Comparison of ENCODE assay signal across 14 cellular contexts in the genomic region with DNA sequence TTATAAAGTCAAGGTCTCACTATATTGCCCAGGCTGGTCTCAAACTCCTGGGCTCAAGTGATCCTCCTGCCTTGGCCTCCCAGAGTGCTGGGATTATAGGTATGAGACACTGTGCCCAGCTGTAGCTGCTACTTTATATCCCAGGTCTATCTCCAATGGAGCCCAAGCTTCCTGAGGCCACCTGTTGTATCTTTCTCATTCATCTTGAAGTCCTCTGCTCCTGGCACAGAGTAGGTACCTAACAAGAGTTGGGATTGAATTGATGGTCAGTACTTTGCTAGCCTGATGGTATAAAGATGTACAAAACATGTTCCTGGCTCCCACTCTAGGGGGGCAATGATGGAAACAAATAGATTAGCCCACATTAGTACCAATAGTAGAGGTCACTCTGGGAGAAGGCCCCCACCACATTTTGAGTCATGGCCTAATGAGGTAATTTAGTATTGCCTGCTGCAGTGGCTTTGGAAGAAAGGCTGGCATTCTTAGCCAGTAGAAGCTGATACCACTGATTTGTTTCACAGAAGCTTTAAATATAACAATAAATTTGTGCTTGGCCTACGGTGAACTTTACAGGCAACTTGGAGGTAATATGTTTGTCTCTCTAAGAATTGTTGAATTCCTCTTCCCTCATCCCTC. TPM values are rescaled to one million over a fixed set of nuclear protein-coding genes. Genes with fewer than 3 reads are reported as not detected.
DNase-seq lines count a peak whose midpoint lies in the region; ATAC-seq and TF ChIP-seq lines count a peak whose summit lies in the region.
"Had no signal": no experiment of that assay in that cellular context is flagged by ENCODE, and none has a peak within 500 bp of the region (broad histone marks: within the 10 kb centered on the region; RNA-seq: fewer than 3 reads in every experiment).

No MANE protein-coding gene starts in this region.

- H3K4me1 ChIP-seq in BLaER1 treated with 17β-estradiol and CSF1 and Interleukin-3, amounts not matched to agents 10 nM and 100 nM = peaks cover 85 to 96% (median 90%) of the 10 kb centered on the region in 10 experiments
- H3K4me1 ChIP-seq in body of pancreas = peaks cover 32% of the 10 kb centered on the region

- peak overlapping the region in 6 of 11 experiments; percentile 63 to 92 (median 87); a peak in 12 of 22 replicates for H3K27ac ChIP-seq in BLaER1 treated with 17β-estradiol and CSF1 and Interleukin-3, amounts not matched to agents 10 nM and 100 nM
- H3K27ac ChIP-seq in body of pancreas = no peak overlapping the region

- peak overlapping the region in 7 of 11 experiments; percentile 0 to 81 (median 72); a peak in 10 of 22 replicates for H3K9ac ChIP-seq in BLaER1 treated with 17β-estradiol and CSF1 and Interleukin-3, amounts not matched to agents 10 nM and 100 nM

- H3K9me3 ChIP-seq in BLaER1 treated with 17β-estradiol and CSF1 and Interleukin-3, amounts not matched to agents 10 nM and 100 nM (replicated peaks in 1 of 11) = no peaks in the 10 kb centered on the region
- no peaks in the 10 kb centered on the region for H3K9me3 ChIP-seq in body of pancreas
- H3K9me3 ChIP-seq: mucosa of descending colon had no signal

- ATAC-seq in activated naive CD8-positive, alpha-beta T cell treated with anti-CD3 and anti-CD28 coated beads, Interleukin-2, amount 10 ng/mL, durations not matched to agents 7 days and 5 days (ENCODE audit: low read depth) = no peak
- ATAC-seq in naive thymus-derived CD8-positive, alpha-beta T cell = no peak
- ATAC-seq in HG03139 (IDR thresholded peaks at IDR 0.05; ENCODE audit: unreplicated experiment) (no peak), HG02840 (IDR thresholded peaks at IDR 0.05; ENCODE audit: low FRiP score, unreplicated experiment) (no peak), body of pancreas (no peak)
- ATAC-seq: esophagus mucosa, HepG2 had no signal

- H3K4me1 Mint-ChIP-seq in HFFc6 (ENCODE audit: low read depth) = peaks cover 88% of the 10 kb centered on the region
- H3K4me1 Mint-ChIP-seq in activated naive CD8-positive, alpha-beta T cell treated with anti-CD3 and anti-CD28 coated beads, Interleukin-2, amount 10 ng/mL, durations not matched to agents 7 days and 5 days = peaks cover 83% of the 10 kb centered on the region
- peaks cover 54 to 100% (median 94%) of the 10 kb centered on the region in 4 donors for H3K4me1 Mint-ChIP-seq in naive thymus-derived CD8-positive, alpha-beta T cell

- no peaks in the 10 kb centered on the region for H3K27me3 ChIP-seq in BLaER1 treated with 17β-estradiol and CSF1 and Interleukin-3, amounts not matched to agents 10 nM and 100 nM
- no peaks in the 10 kb centered on the region for H3K27me3 ChIP-seq in body of pancreas

- peaks cover 16 to 100% (median 94%) of the 10 kb centered on the region in 11 experiments; a peak in 20 of 22 replicates for H4K20me1 ChIP-seq in BLaER1 treated with 17β-estradiol and CSF1 and Interleukin-3, amounts not matched to agents 10 nM and 100 nM

- no peak for TF ChIP-seq POLR2A in body of pancreas (IDR thresholded peaks at IDR 0.05)

- H3K36me3 ChIP-seq in BLaER1 treated with 17β-estradiol and CSF1 and Interleukin-3, amounts not matched to agents 10 nM and 100 nM = peaks cover 0 to 21% (median 13%) of the 10 kb centered on the region in 11 experiments; a peak in 9 of 22 replicates
- H3K36me3 ChIP-seq in body of pancreas (replicated peaks in 1 of 2; ENCODE audit: insufficient read depth in 1 of 2, low read depth in 2 of 2) = no peaks in the 10 kb centered on the region

- no peaks in the 10 kb centered on the region; the same call in 1 of the 2 replicates for H3K27me3 Mint-ChIP-seq in HFFc6 (ENCODE audit: insufficient read depth)
- H3K27me3 Mint-ChIP-seq in activated naive CD8-positive, alpha-beta T cell treated with anti-CD3 and anti-CD28 coated beads, Interleukin-2, amount 10 ng/mL, durations not matched to agents 7 days and 5 days = no peaks in the 10 kb centered on the region
- no peaks in the 10 kb centered on the region for H3K27me3 Mint-ChIP-seq in naive thymus-derived CD8-positive, alpha-beta T cell

- no peak overlapping the region for H3K4me3 Mint-ChIP-seq in HFFc6
- H3K4me3 Mint-ChIP-seq in activated naive CD8-positive, alpha-beta T cell treated with anti-CD3 and anti-CD28 coated beads, Interleukin-2, amount 10 ng/mL, durations not matched to agents 7 days and 5 days = peak overlapping the region; percentile 78
- peak overlapping the region in 9 of 10 donors; percentile 3 to 99 (median 71) for H3K4me3 Mint-ChIP-seq in naive thymus-derived CD8-positive, alpha-beta T cell

- H3K4me3 ChIP-seq in BLaER1 treated with 17β-estradiol and CSF1 and Interleukin-3, amounts not matched to agents 10 nM and 100 nM = peak overlapping the region in 3 of 10 experiments; percentile 0 to 12 (median 2); a peak in 1 of 20 replicates
- no peak overlapping the region for H3K4me3 ChIP-seq in body of pancreas
- H3K4me3 ChIP-seq: mucosa of descending colon had no signal

- intact Hi-C loops in posterior vena cava (cut with DNase I) (no loop called here), body of pancreas (cut with DNase I) (no loop called here)

- H3K36me3 Mint-ChIP-seq in HFFc6 (ENCODE audit: low read depth) = peaks cover 13% of the 10 kb centered on the region
- peaks cover 36% of the 10 kb centered on the region for H3K36me3 Mint-ChIP-seq in activated naive CD8-positive, alpha-beta T cell treated with anti-CD3 and anti-CD28 coated beads, Interleukin-2, amount 10 ng/mL, durations not matched to agents 7 days and 5 days
- peaks cover 0 to 5% (median 0%) of the 10 kb centered on the region in 3 donors for H3K36me3 Mint-ChIP-seq in naive thymus-derived CD8-positive, alpha-beta T cell

- peak overlapping the region; percentile 57 to 97 (median 83) for H3K4me2 ChIP-seq in BLaER1 treated with 17β-estradiol and CSF1 and Interleukin-3, amounts not matched to agents 10 nM and 100 nM

- H3K27ac Mint-ChIP-seq in HFFc6 = peak overlapping the region; percentile 91
- peak overlapping the region; percentile 89 for H3K27ac Mint-ChIP-seq in activated naive CD8-positive, alpha-beta T cell treated with anti-CD3 and anti-CD28 coated beads, Interleukin-2, amount 10 ng/mL, durations not matched to agents 7 days and 5 days
- peak overlapping the region in 9 of 10 donors; percentile 32 to 93 (median 76) for H3K27ac Mint-ChIP-seq in naive thymus-derived CD8-positive, alpha-beta T cell

- DNase-seq in HFFc6 = no peak
- no peak for DNase-seq in activated naive CD8-positive, alpha-beta T cell treated with anti-CD3 and anti-CD28 coated beads, Interleukin-2, amount 10 ng/mL, durations not matched to agents 7 days and 5 days
- DNase-seq in naive thymus-derived CD8-positive, alpha-beta T cell = no peak
- no peak for DNase-seq in posterior vena cava (ENCODE audit: low spot score)
- DNase-seq in body of pancreas = no peak
- DNase-seq: GOT3, mucosa of descending colon, NCI-H2029 treated with DMSO at 0.1 percent for 48 hours, small intestine had no signal

- WGBS in body of pancreas, 2 donors = 96 to 100% methylated on average over 1 of the region's 1 CpG

- H3K9me3 Mint-ChIP-seq in HFFc6 = no peaks in the 10 kb centered on the region
- H3K9me3 Mint-ChIP-seq in activated naive CD8-positive, alpha-beta T cell treated with anti-CD3 and anti-CD28 coated beads, Interleukin-2, amount 10 ng/mL, durations not matched to agents 7 days and 5 days = no peaks in the 10 kb centered on the region
- no peaks in the 10 kb centered on the region for H3K9me3 Mint-ChIP-seq in naive thymus-derived CD8-positive, alpha-beta T cell

- POLR2A ChIA-PET in activated naive CD8-positive, alpha-beta T cell treated with anti-CD3 and anti-CD28 coated beads, Interleukin-2, amount 10 ng/mL, durations not matched to agents 7 days and 5 days (lab: Charles Lee) = interaction anchor here (1.2 to 1.3 kb wide), 2 partner anchors 30 to 32 kb away, joined by 3 to 4 read pairs; no protein-coding TSS in a partner anchor
- POLR2A ChIA-PET in naive thymus-derived CD8-positive, alpha-beta T cell (lab: Charles Lee) = interaction anchor here (0.7 kb wide), 1 partner anchor 30 kb away, joined by 3 read pairs; no protein-coding TSS in a partner anchor

- TF ChIP-seq CTCF in HFFc6 (IDR thresholded peaks at IDR 0.05) (no peak), body of pancreas (IDR thresholded peaks at IDR 0.05) (no peak)

RNA-seq across cellular contexts. Expression of a gene that starts 5.4 kb away (rescaled TPM):
- total RNA-seq in HFFc6 (2021; fragmentation: NEBNext Ultra II Directional; extraction: Animal tissue kit (Norgen Biotek cat#: 25700)) = 10 to 100 TPM; 37.8 to 46.5 (median 45.2) TPM
- 10 to 100 TPM; 65.9 to 67.3 TPM for total RNA-seq in activated naive CD8-positive, alpha-beta T cell treated with anti-CD3 and anti-CD28 coated beads, Interleukin-2, amount 10 ng/mL, durations not matched to agents 7 days and 5 days
- total RNA-seq in naive thymus-derived CD8-positive, alpha-beta T cell = 10 to 100 TPM; 53.8 to 56.7 TPM
- polyA plus RNA-seq in naive thymus-derived CD8-positive, alpha-beta T cell = 10 to 100 TPM; 29.1 to 31.9 (median 29.4) TPM
- total RNA-seq in posterior vena cava = 10 to 100 TPM; 23.5 to 43.6 TPM
- 10 to 100 TPM in 1 of 2 donors, 1 to 10 TPM in 1; 9.1 to 10.2 TPM for total RNA-seq in body of pancreas

Comparison
In these comparisons a context has a peak if more than half of its experiments do, and no peak if none do; other contexts are left out.
1. H3K27ac ChIP-seq: peak in BLaER1 treated with 17β-estradiol and CSF1 and Interleukin-3, amounts not matched to agents 10 nM and 100 nM (6 of 11); none in body of pancreas (0 of 4).
2. Peak in every context shown above with its lines, with median percentiles within 50 percentile points of each other: H3K27ac Mint-ChIP-seq.